2 cellular contexts compared by ENCODE assay signal in genomic region chr3:132661120-132661519, GRCh38.
TF ChIP-seq lines count a peak whose summit lies in the region.

No MANE protein-coding gene starts in this region.

TF ChIP-seq in SK-N-SH, 30 proteins besides CTCF, POLR2A, EP300 and RAD21 (continued from another document):
- no peak for TF ChIP-seq TEAD4 (IDR thresholded peaks at IDR 0.05; ENCODE audit: borderline replicate concordance, insufficient read depth)
- no peak for TF ChIP-seq IRF3 (IDR thresholded peaks at IDR 0.05; ENCODE audit: low read depth, low read length)
- no peak for TF ChIP-seq NRF1 (IDR thresholded peaks at IDR 0.05; ENCODE audit: low read depth, low read length)

TF ChIP-seq in SK-N-SH treated with all-trans-retinoic acid at 6 μM for 48 hours, 23 proteins besides CTCF, POLR2A, EP300 and RAD21 (continued from another document):
- TF ChIP-seq ZFP30 (CRISPR knock-in tag; IDR thresholded peaks at IDR 0.05) (no peak), GLIS3 (CRISPR knock-in tag; IDR thresholded peaks at IDR 0.05) (no peak), CSDC2 (CRISPR knock-in tag; IDR thresholded peaks at IDR 0.05) (no peak), ZNF8 (CRISPR knock-in tag; IDR thresholded peaks at IDR 0.05) (no peak), ISL1 (CRISPR knock-in tag; IDR thresholded peaks at IDR 0.05) (no peak), ZFP3 (CRISPR knock-in tag; IDR thresholded peaks at IDR 0.05) (no peak), PATZ1 (CRISPR knock-in tag; IDR thresholded peaks at IDR 0.05; ENCODE audit: borderline replicate concordance) (no peak), RARB (CRISPR knock-in tag; IDR thresholded peaks at IDR 0.05) (no peak)
